Comparison of ENCODE assay signal across 8 cellular contexts in genomic region chr1:28359592-28360239, GRCh38. TPM values are rescaled to one million over a fixed set of nuclear protein-coding genes. Genes with fewer than 3 reads are reported as not detected.
DNase-seq lines count a peak whose midpoint lies in the region; ATAC-seq lines count a peak whose summit lies in the region.

No MANE protein-coding gene starts in this region.

- H3K36me3 ChIP-seq in HAP-1 (replicated peaks) = no peaks in the 10 kb centered on the region

- in situ Hi-C loops in HAP-1 (cut with MboI; ENCODE audit: low sequenced_read_pairs) = no loop called here

- no peak overlapping the region for H3K27ac Mint-ChIP-seq in activated CD4-positive, alpha-beta T cell treated with anti-CD3 and anti-CD28 coated beads, Interleukin-2, amount 10 ng/mL, durations not matched to agents 24 days and 14 days

- intact Hi-C loops in activated CD4-positive, alpha-beta T cell treated with anti-CD3 and anti-CD28 coated beads, Interleukin-2, amount 10 ng/mL, durations not matched to agents 24 days and 14 days (cut with micrococcal nuclease) = loop anchor here (5.0 kb wide), 1 partner anchor 243 kb away; no protein-coding TSS in a partner anchor

- H3K4me1 ChIP-seq in HAP-1 = no peaks in the 10 kb centered on the region

- ATAC-seq in GM19328 (IDR thresholded peaks at IDR 0.05; ENCODE audit: unreplicated experiment) = no peak

- H3K27me3 ChIP-seq in HAP-1 (ENCODE audit: low read depth) = no peaks in the 10 kb centered on the region

- H3K27me3 Mint-ChIP-seq in activated CD4-positive, alpha-beta T cell treated with anti-CD3 and anti-CD28 coated beads, Interleukin-2, amount 10 ng/mL, durations not matched to agents 24 days and 14 days = peaks cover 4% of the 10 kb centered on the region

- peaks cover 2% of the 10 kb centered on the region for H3K4me1 Mint-ChIP-seq in activated CD4-positive, alpha-beta T cell treated with anti-CD3 and anti-CD28 coated beads, Interleukin-2, amount 10 ng/mL, durations not matched to agents 24 days and 14 days

- no peak overlapping the region for H3K4me3 ChIP-seq in HAP-1

- no peaks in the 10 kb centered on the region for H3K9me3 Mint-ChIP-seq in activated CD4-positive, alpha-beta T cell treated with anti-CD3 and anti-CD28 coated beads, Interleukin-2, amount 10 ng/mL, durations not matched to agents 24 days and 14 days

- no peaks in the 10 kb centered on the region for H3K36me3 Mint-ChIP-seq in activated CD4-positive, alpha-beta T cell treated with anti-CD3 and anti-CD28 coated beads, Interleukin-2, amount 10 ng/mL, durations not matched to agents 24 days and 14 days (ENCODE audit: low read depth)

- H3K9me3 ChIP-seq in HAP-1 = no peaks in the 10 kb centered on the region

- H3K4me3 Mint-ChIP-seq in activated CD4-positive, alpha-beta T cell treated with anti-CD3 and anti-CD28 coated beads, Interleukin-2, amount 10 ng/mL, durations not matched to agents 24 days and 14 days = no peak overlapping the region

- peak; percentile 65 for DNase-seq in AG08395 (ENCODE audit: low spot score)
- DNase-seq in HAP-1 (ENCODE audit: low spot score in 2 of 2) = peak; percentile 81 to 84
- DNase-seq in NCI-H526 treated with DMSO at 0.1 percent for 48 hours (lab: John Stamatoyannopoulos, UW) = peak; percentile 65
- peak; percentile 90 for DNase-seq in activated CD4-positive, alpha-beta T cell treated with anti-CD3 and anti-CD28 coated beads, Interleukin-2, amount 10 ng/mL, durations not matched to agents 24 days and 14 days
- DNase-seq in dedifferentiated amniotic fluid mesenchymal stem cell (ENCODE audit: extremely low spot score) = peak; percentile 76
- DNase-seq in medulla oblongata (ENCODE audit: extremely low spot score) = peak; percentile 64
- peak; percentile 50 to 55 for DNase-seq in stimulated activated CD8-positive, alpha-beta memory T cell treated with anti-CD3 and anti-CD28 coated beads, Interleukin-2, amount 100 ng/mL, for 1 hour (ENCODE audit: low read depth in 2 of 2)

RNA-seq across cellular contexts. Expression of gene PHACTR4, which starts 9.8 kb away (rescaled TPM):
- 29.6 and 30.5 TPM in 2 replicates for total RNA-seq in activated CD4-positive, alpha-beta T cell treated with anti-CD3 and anti-CD28 coated beads, Interleukin-2, amount 10 ng/mL, durations not matched to agents 24 days and 14 days

RNA-seq across cellular contexts. Expression of gene MED18, which starts 30.9 kb away (rescaled TPM):
- 20.8 and 23.2 TPM in 2 replicates for total RNA-seq in activated CD4-positive, alpha-beta T cell treated with anti-CD3 and anti-CD28 coated beads, Interleukin-2, amount 10 ng/mL, durations not matched to agents 24 days and 14 days
